In the genomic region with DNA sequence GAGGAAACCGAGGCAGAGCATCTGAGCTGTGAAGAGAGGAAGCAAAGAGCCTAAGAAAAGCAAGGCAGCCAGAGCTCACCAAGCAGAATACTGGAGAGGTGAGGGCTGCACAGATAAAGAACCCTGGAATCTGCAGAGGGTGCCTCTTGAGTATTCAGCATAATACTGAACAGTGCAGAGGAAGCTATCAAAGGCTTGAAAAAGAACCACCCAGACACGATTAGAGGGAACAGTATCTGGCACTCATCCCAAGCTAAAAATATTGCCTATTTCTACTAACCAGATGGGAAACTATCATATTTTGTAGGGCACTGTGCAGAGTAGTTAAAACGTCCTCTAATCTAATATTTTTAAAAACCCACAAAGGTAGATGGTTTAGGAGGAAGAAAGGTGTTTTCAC, we compare ENCODE assay signal across 29 cellular contexts. TPM values are rescaled to one million over a fixed set of nuclear protein-coding genes. Genes with fewer than 3 reads are reported as not detected.
DNase-seq lines count a peak whose midpoint lies in the region; ATAC-seq and FAIRE-seq lines count a peak whose summit lies in the region.
"Had no signal": no experiment of that assay in that cellular context is flagged by ENCODE, and none has a peak within 500 bp of the region (broad histone marks: within the 10 kb centered on the region; RNA-seq: fewer than 3 reads in every experiment).

No MANE protein-coding gene starts in this region.

- H3K36me3 ChIP-seq in BLaER1 treated with 17β-estradiol and CSF1 and Interleukin-3, amounts not matched to agents 10 nM and 100 nM: no peaks in the 10 kb centered on the region
- H3K36me3 ChIP-seq: BE2C had no signal

- no peak overlapping the region for H3K27ac ChIP-seq in BLaER1 treated with 17β-estradiol and CSF1 and Interleukin-3, amounts not matched to agents 10 nM and 100 nM

- H3K27ac Mint-ChIP-seq in stimulated activated naive CD8-positive, alpha-beta T cell treated with anti-CD3 and anti-CD28 coated beads, Interleukin-15, amount 100 ng/mL, for 72 hours: no peak overlapping the region
- H3K27ac Mint-ChIP-seq: CD14-positive monocyte; CD4-positive, alpha-beta memory T cell; CD4-positive, CD25-positive, alpha-beta regulatory T cell; CD8-positive, alpha-beta memory T cell had no signal

- no peak overlapping the region for H3K9ac ChIP-seq in BLaER1 treated with 17β-estradiol and CSF1 and Interleukin-3, amounts not matched to agents 10 nM and 100 nM

- no peaks in the 10 kb centered on the region for H3K27me3 ChIP-seq in BLaER1 treated with 17β-estradiol and CSF1 and Interleukin-3, amounts not matched to agents 10 nM and 100 nM
- H3K27me3 ChIP-seq: BE2C had no signal

- H3K27me3 Mint-ChIP-seq in stimulated activated naive CD8-positive, alpha-beta T cell treated with anti-CD3 and anti-CD28 coated beads, Interleukin-15, amount 100 ng/mL, for 72 hours: no peaks in the 10 kb centered on the region

- peak overlapping the region in 9 of 11 experiments; percentile 3 to 58 (median 36); a peak in 11 of 22 replicates for H3K4me2 ChIP-seq in BLaER1 treated with 17β-estradiol and CSF1 and Interleukin-3, amounts not matched to agents 10 nM and 100 nM

- DNase-seq in stimulated activated naive CD8-positive, alpha-beta T cell treated with anti-CD3 and anti-CD28 coated beads, Interleukin-15, Interleukin-2, amounts not matched to agents 100 U/mL and 50 U/mL, for 24 hours: no peak
- no peak for DNase-seq in stimulated activated naive CD8-positive, alpha-beta T cell treated with anti-CD3 and anti-CD28 coated beads, Interleukin-15, amount 100 ng/mL, for 72 hours
- DNase-seq in OCI-M1 (lab: John Stamatoyannopoulos, UW) (peak; percentile 16), cerebellum (ENCODE audit: low spot score) (peak; percentile 31), NCI-H526 (lab: John Stamatoyannopoulos, UW) (no peak), frontal cortex (ENCODE audit: low spot score in 2 of 2) (no peak), NCI-H2196 treated with DMSO at 0.1 percent for 48 hours (lab: John Stamatoyannopoulos, UW; ENCODE audit: unreplicated experiment) (no peak)
- DNase-seq: 8988T; ACHN; BE2C; CD4-positive, alpha-beta memory T cell; CD4-positive, CD25-positive, alpha-beta regulatory T cell; CD8-positive, alpha-beta memory T cell; COR-L47; DMS 273 treated with DMSO at 0.1 percent for 48 hours; DMS153; DMS53; DMS79; DND-41; EL; GF-D8 had no signal

- no peaks in the 10 kb centered on the region for H3K9me3 Mint-ChIP-seq in stimulated activated naive CD8-positive, alpha-beta T cell treated with anti-CD3 and anti-CD28 coated beads, Interleukin-15, amount 100 ng/mL, for 72 hours

- peak; percentile 19 for ATAC-seq in stimulated activated naive CD8-positive, alpha-beta T cell treated with anti-CD3 and anti-CD28 coated beads, Interleukin-15, Interleukin-2, amounts not matched to agents 100 U/mL and 50 U/mL, for 24 hours
- ATAC-seq in stimulated activated naive CD8-positive, alpha-beta T cell treated with anti-CD3 and anti-CD28 coated beads, Interleukin-15, amount 100 ng/mL, for 72 hours: no peak

- H3K4me3 ChIP-seq in BLaER1 treated with 17β-estradiol and CSF1 and Interleukin-3, amounts not matched to agents 10 nM and 100 nM: no peak overlapping the region

- no peaks in the 10 kb centered on the region for H4K20me1 ChIP-seq in BLaER1 treated with 17β-estradiol and CSF1 and Interleukin-3, amounts not matched to agents 10 nM and 100 nM

- FAIRE-seq in frontal cortex (lab: Jason Lieb, UNC): no peak
- FAIRE-seq: A204.1, G401.6, GM12891, GM19239 had no signal

- H3K4me3 Mint-ChIP-seq in stimulated activated naive CD8-positive, alpha-beta T cell treated with anti-CD3 and anti-CD28 coated beads, Interleukin-15, amount 100 ng/mL, for 72 hours: no peak overlapping the region
- H3K4me3 Mint-ChIP-seq: CD14-positive monocyte; CD4-positive, alpha-beta memory T cell; CD4-positive, CD25-positive, alpha-beta regulatory T cell; CD8-positive, alpha-beta memory T cell had no signal

- H3K4me1 ChIP-seq in BLaER1 treated with 17β-estradiol and CSF1 and Interleukin-3, amounts not matched to agents 10 nM and 100 nM: peaks cover 0 to 10% (median 6%) of the 10 kb centered on the region in 10 experiments; a peak in 13 of 20 replicates
- H3K4me1 ChIP-seq: BE2C had no signal

- no peaks in the 10 kb centered on the region for H3K4me1 Mint-ChIP-seq in stimulated activated naive CD8-positive, alpha-beta T cell treated with anti-CD3 and anti-CD28 coated beads, Interleukin-15, amount 100 ng/mL, for 72 hours
- H3K4me1 Mint-ChIP-seq: CD14-positive monocyte; CD4-positive, alpha-beta memory T cell; CD4-positive, CD25-positive, alpha-beta regulatory T cell; CD8-positive, alpha-beta memory T cell had no signal

- peaks cover 0 to 7% (median 3%) of the 10 kb centered on the region in 11 experiments; a peak in 9 of 22 replicates for H3K9me3 ChIP-seq in BLaER1 treated with 17β-estradiol and CSF1 and Interleukin-3, amounts not matched to agents 10 nM and 100 nM (replicated peaks in 1 of 11)
- H3K9me3 ChIP-seq: BE2C had no signal

RNA-seq across cellular contexts. Expression of a gene that starts 41.8 kb away (rescaled TPM):
- total RNA-seq in cerebellum (15.9 TPM), frontal cortex (1.2 TPM)
- total RNA-seq: A673; CD4-positive, alpha-beta memory T cell; CD4-positive, CD25-positive, alpha-beta regulatory T cell; CD8-positive, alpha-beta memory T cell; Daoy had no signal

Comparison
In these comparisons a context has a peak if more than half of its experiments do, and no peak if none do; other contexts are left out.
1. DNase-seq: peak in OCI-M1 (single experiment) and cerebellum (single experiment); none in stimulated activated naive CD8-positive, alpha-beta T cell treated with anti-CD3 and anti-CD28 coated beads, Interleukin-15, Interleukin-2, amounts not matched to agents 100 U/mL and 50 U/mL, for 24 hours (single experiment), stimulated activated naive CD8-positive, alpha-beta T cell treated with anti-CD3 and anti-CD28 coated beads, Interleukin-15, amount 100 ng/mL, for 72 hours (0 of 2), NCI-H526 (0 of 2), frontal cortex (0 of 2) and NCI-H2196 treated with DMSO at 0.1 percent for 48 hours (single experiment).